ENCODE assay signal across 20 cellular contexts in genomic region chr14:96649327-96649601, GRCh38.
DNase-seq lines count a peak whose midpoint lies in the region; ATAC-seq and TF ChIP-seq lines count a peak whose summit lies in the region.
"Had no signal": no experiment of that assay in that cellular context is flagged by ENCODE, and none has a peak within 500 bp of the region (broad histone marks: within the 10 kb centered on the region; RNA-seq: fewer than 3 reads in every experiment).

No MANE protein-coding gene starts in this region.

- no peaks in the 10 kb centered on the region for H3K4me1 Mint-ChIP-seq in activated T-helper 1 cell treated with anti-CD3 and anti-CD28 coated beads, Interleukin-12 subunit alpha, Interleukin-12 subunit beta, Interleukin-2, Interleukin-4 antibody, amounts not matched to agents 30 ng/mL and 10 ng/mL and 1 ng/mL, durations not matched to agents 14 hours and 24 hours and 36 hours (ENCODE audit: low read depth)

- no peak overlapping the region for H3K27ac Mint-ChIP-seq in activated T-helper 1 cell treated with anti-CD3 and anti-CD28 coated beads, Interleukin-12 subunit alpha, Interleukin-12 subunit beta, Interleukin-2, Interleukin-4 antibody, amounts not matched to agents 30 ng/mL and 10 ng/mL and 1 ng/mL, durations not matched to agents 14 hours and 24 hours and 36 hours
- H3K27ac Mint-ChIP-seq: CD8-positive, alpha-beta T cell had no signal

- H3K27me3 ChIP-seq in upper lobe of left lung: no peaks in the 10 kb centered on the region
- H3K27me3 ChIP-seq: SJCRH30 had no signal

- H3K4me3 ChIP-seq in upper lobe of left lung: no peak overlapping the region
- H3K4me3 ChIP-seq: GM23248, SJCRH30 had no signal

- DNase-seq in DMS79 treated with DMSO at 0.1 percent for 48 hours (lab: John Stamatoyannopoulos, UW) (peak; percentile 19), NCI-H2029 (lab: John Stamatoyannopoulos, UW) (peak; percentile 11), iPS-NIHi7 (ENCODE audit: extremely low spot score) (peak; percentile 3), upper lobe of left lung (peak in 1 of 2 donors; percentile 73)
- no peak for DNase-seq in activated T-helper 1 cell treated with anti-CD3 and anti-CD28 coated beads, Interleukin-12 subunit alpha, Interleukin-12 subunit beta, Interleukin-2, Interleukin-4 antibody, amounts not matched to agents 30 ng/mL and 10 ng/mL and 1 ng/mL, durations not matched to agents 14 hours and 24 hours and 36 hours (ENCODE audit: low spot score)
- DNase-seq: C1 segment of cervical spinal cord; CD8-positive, alpha-beta T cell; GM23248; H7; NCI-H1092 treated with DMSO at 0.1 percent for 48 hours; NCI-H1436 treated with DMSO at 0.1 percent for 48 hours; NCI-H187 treated with DMSO at 0.1 percent for 48 hours; NCI-H226; NCI-H748 treated with DMSO at 0.1 percent for 48 hours; NK-92 treated with Interleukin-12 subunit alpha and Interleukin-12 subunit beta, amount 100 ng/mL, for 24 hours; PC-3; SJCRH30; T-helper 2 cell had no signal

- peaks cover 19% of the 10 kb centered on the region for H3K27me3 Mint-ChIP-seq in activated T-helper 1 cell treated with anti-CD3 and anti-CD28 coated beads, Interleukin-12 subunit alpha, Interleukin-12 subunit beta, Interleukin-2, Interleukin-4 antibody, amounts not matched to agents 30 ng/mL and 10 ng/mL and 1 ng/mL, durations not matched to agents 14 hours and 24 hours and 36 hours (ENCODE audit: insufficient read depth)

- H3K36me3 Mint-ChIP-seq in activated T-helper 1 cell treated with anti-CD3 and anti-CD28 coated beads, Interleukin-12 subunit alpha, Interleukin-12 subunit beta, Interleukin-2, Interleukin-4 antibody, amounts not matched to agents 30 ng/mL and 10 ng/mL and 1 ng/mL, durations not matched to agents 14 hours and 24 hours and 36 hours (ENCODE audit: low read depth): no peaks in the 10 kb centered on the region
- H3K36me3 Mint-ChIP-seq: CD8-positive, alpha-beta T cell had no signal

- no peaks in the 10 kb centered on the region for H3K36me3 ChIP-seq in upper lobe of left lung
- H3K36me3 ChIP-seq: SJCRH30 had no signal

- peaks cover 4% of the 10 kb centered on the region for H3K9me3 Mint-ChIP-seq in activated T-helper 1 cell treated with anti-CD3 and anti-CD28 coated beads, Interleukin-12 subunit alpha, Interleukin-12 subunit beta, Interleukin-2, Interleukin-4 antibody, amounts not matched to agents 30 ng/mL and 10 ng/mL and 1 ng/mL, durations not matched to agents 14 hours and 24 hours and 36 hours

- ATAC-seq in upper lobe of left lung (ENCODE audit: low FRiP score in 2 of 2) (peak; percentile 14 to 34), GM18505 (IDR thresholded peaks at IDR 0.05; ENCODE audit: unreplicated experiment) (no peak), GM19467 (IDR thresholded peaks at IDR 0.05; ENCODE audit: unreplicated experiment) (no peak)
- ATAC-seq: CD8-positive, alpha-beta T cell; PC-3 had no signal

- intact Hi-C loops in activated T-helper 1 cell treated with anti-CD3 and anti-CD28 coated beads, Interleukin-12 subunit alpha, Interleukin-12 subunit beta, Interleukin-2, Interleukin-4 antibody, amounts not matched to agents 30 ng/mL and 10 ng/mL and 1 ng/mL, durations not matched to agents 14 hours and 24 hours and 36 hours (cut with micrococcal nuclease): no loop called here

- 67 to 88% methylated on average over 1 to 2 of the region's 2 CpGs for WGBS in upper lobe of left lung, 2 donors

- peaks cover 0 to 16% (median 0%) of the 10 kb centered on the region in 4 donors for H3K9me3 ChIP-seq in upper lobe of left lung
- H3K9me3 ChIP-seq: SJCRH30 had no signal

- no peaks in the 10 kb centered on the region for H3K4me1 ChIP-seq in upper lobe of left lung
- H3K4me1 ChIP-seq: SJCRH30 had no signal

- no peak for TF ChIP-seq POLR2A in upper lobe of left lung (IDR thresholded peaks at IDR 0.05)
- no peak for TF ChIP-seq POLR2A in GM18505 (IDR thresholded peaks at IDR 0.05; ENCODE audit: borderline replicate concordance, extremely low read depth, insufficient read depth, insufficient read length)

- no peak overlapping the region for H3K27ac ChIP-seq in upper lobe of left lung
- H3K27ac ChIP-seq: GM23248, SJCRH30 had no signal

- TF ChIP-seq CTCF in upper lobe of left lung (IDR thresholded peaks at IDR 0.05): no peak

- no peak for TF ChIP-seq EP300 in upper lobe of left lung (IDR thresholded peaks at IDR 0.05)

- no peak overlapping the region for H3K4me3 Mint-ChIP-seq in activated T-helper 1 cell treated with anti-CD3 and anti-CD28 coated beads, Interleukin-12 subunit alpha, Interleukin-12 subunit beta, Interleukin-2, Interleukin-4 antibody, amounts not matched to agents 30 ng/mL and 10 ng/mL and 1 ng/mL, durations not matched to agents 14 hours and 24 hours and 36 hours
- H3K4me3 Mint-ChIP-seq: CD8-positive, alpha-beta T cell had no signal

Comparison
In these comparisons a context has a peak if more than half of its experiments do, and no peak if none do; other contexts are left out.
1. ATAC-seq: peak in upper lobe of left lung (2 of 2); none in GM18505 (single experiment) and GM19467 (single experiment).